27 cellular contexts compared by ENCODE assay signal in genomic region chr5:1878050-1878849, GRCh38. TPM values are rescaled to one million over a fixed set of nuclear protein-coding genes. Genes with fewer than 3 reads are reported as not detected.
A peak's percentile ranks its signal among the peaks of the same experiment; 100 is the strongest.
DNase-seq lines count a peak whose midpoint lies in the region; ATAC-seq, FAIRE-seq and TF ChIP-seq lines count a peak whose summit lies in the region.
"Had no signal": no experiment of that assay in that cellular context is flagged by ENCODE, and none has a peak within 500 bp of the region (broad histone marks: within the 10 kb centered on the region; RNA-seq: fewer than 3 reads in every experiment).

No MANE protein-coding gene starts in this region.

- peak overlapping the region; percentile 15 for H2BK15ac ChIP-seq in neuronal stem cell (ENCODE audit: low read length)

- H3K23ac ChIP-seq in neuronal stem cell (ENCODE audit: low read depth, low read length, poor library complexity) = peak overlapping the region; percentile 11

- no peak overlapping the region for H4K91ac ChIP-seq in neuronal stem cell (ENCODE audit: low read depth, low read length, poor library complexity)

- H3K4ac ChIP-seq in neuronal stem cell (ENCODE audit: low read length) = no peak overlapping the region

- no peak for FAIRE-seq in endothelial cell of umbilical vein (lab: Jason Lieb, UNC)
- FAIRE-seq: A549, D721Med, GM19239, RCC 7860 had no signal

- no TSS peak for BruUV-seq in endothelial cell of umbilical vein (replicated peaks; lab: Mats Ljungman, UMichigan)

- no peak overlapping the region for H2AFZ ChIP-seq in endothelial cell of umbilical vein (ENCODE audit: low read depth, low read length)
- no peak overlapping the region for H2AFZ ChIP-seq in neuronal stem cell (ENCODE audit: low read length)

- H3K36me3 ChIP-seq in heart right ventricle (peaks cover 0 to 7% (median 0%) of the 10 kb centered on the region in 9 donors), HUES64 (ENCODE audit: insufficient read depth, low read length) (no peaks in the 10 kb centered on the region), endothelial cell of umbilical vein (ENCODE audit: control insufficient read depth in 2 of 2, extremely low read depth in 1 of 2, insufficient read depth in 2 of 2, low read length in 2 of 2) (no peaks in the 10 kb centered on the region), neuronal stem cell (replicated peaks in 1 of 2; ENCODE audit: control insufficient read depth in 2 of 2, insufficient read depth in 2 of 2, low read length in 2 of 2) (peaks cover 0 to 10% of the 10 kb centered on the region in 2 donors)

- H2AK5ac ChIP-seq in neuronal stem cell (ENCODE audit: low read depth, low read length) = no peak overlapping the region

- ATAC-seq in Right ventricle myocardium superior (ENCODE audit: poor library complexity) = no peak
- ATAC-seq in heart right ventricle = no peak
- ATAC-seq: A549, SK-N-SH treated with all-trans-retinoic acid at 6 μM for 48 hours had no signal

- CTCF ChIA-PET in endothelial cell of umbilical vein (lab: Charles Lee) = no interaction called here

- TF ChIP-seq CTCF in heart right ventricle (IDR thresholded peaks at IDR 0.05) (no peak), endothelial cell of umbilical vein (IDR thresholded peaks at IDR 0.05; ENCODE audit: extremely low read depth in 1 of 2, insufficient read depth in 1 of 2, low read depth in 1 of 2, low read length in 2 of 2) (no peak)

- 23 to 55% methylated on average over 74 to 79 of the region's 79 CpGs for WGBS in heart right ventricle, 2 donors
- WGBS in HUES64 = 2% methylated on average over 74 of the region's 79 CpGs
- no CpG with 5 or more reads among the region's 79 CpGs for WGBS in neuronal stem cell (ENCODE audit: extremely low coverage in 2 of 2, insufficient read length in 2 of 2, insufficient replicate concordance in 1 of 2), 2 donors

- no peaks in the 10 kb centered on the region for H3K79me2 ChIP-seq in endothelial cell of umbilical vein (ENCODE audit: control insufficient read depth, insufficient read depth, low read length)

- no peaks in the 10 kb centered on the region for H4K20me1 ChIP-seq in endothelial cell of umbilical vein (replicated peaks; ENCODE audit: control insufficient read depth, extremely low read depth, insufficient read depth, low read length)

- no peak overlapping the region for H3K27ac ChIP-seq in heart right ventricle
- no peak overlapping the region for H3K27ac ChIP-seq in HUES64 (ENCODE audit: low read depth, low read length)
- H3K27ac ChIP-seq in endothelial cell of umbilical vein (ENCODE audit: insufficient read depth, low read depth, low read length) = no peak overlapping the region
- no peak overlapping the region for H3K27ac ChIP-seq in neuronal stem cell (replicated peaks; ENCODE audit: low read length)
- H3K27ac ChIP-seq: A549 had no signal

- no peak for TF ChIP-seq POLR2A in endothelial cell of umbilical vein (IDR thresholded peaks at IDR 0.05; ENCODE audit: low read depth, low read length)

- H3K27me3 ChIP-seq in heart right ventricle = peaks cover 25 to 98% (median 96%) of the 10 kb centered on the region in 7 donors
- peaks cover 100% of the 10 kb centered on the region for H3K27me3 ChIP-seq in HUES64 (ENCODE audit: insufficient read depth, low read length)
- H3K27me3 ChIP-seq in endothelial cell of umbilical vein (ENCODE audit: control insufficient read depth in 2 of 2, insufficient read depth in 2 of 2, low read length in 2 of 2) = peaks cover 73 to 90% of the 10 kb centered on the region in 2 experiments
- H3K27me3 ChIP-seq in neuronal stem cell (ENCODE audit: control insufficient read depth in 3 of 3, insufficient read depth in 3 of 3, low read depth in 1 of 3, low read length in 3 of 3) = peaks cover 81 to 99% (median 94%) of the 10 kb centered on the region in 3 experiments

- intact Hi-C loops in Right ventricle myocardium superior (cut with DNase I) = no loop called here
- intact Hi-C loops in heart right ventricle (cut with DNase I) = no loop called here
- intact Hi-C loops in endothelial cell of umbilical vein (cut with micrococcal nuclease) = no loop called here
- intact Hi-C loops in head of caudate nucleus (cut with DNase I) = no loop called here

- peak overlapping the region; percentile 22 for H2BK12ac ChIP-seq in neuronal stem cell (ENCODE audit: low read length)

- H2BK120ac ChIP-seq in neuronal stem cell (ENCODE audit: low read depth, low read length) = no peak overlapping the region

- peak overlapping the region; percentile 76 for H3K18ac ChIP-seq in neuronal stem cell (ENCODE audit: low read length)

- H3K4me1 ChIP-seq in heart right ventricle = peaks cover 0 to 28% (median 18%) of the 10 kb centered on the region in 9 donors
- H3K4me1 ChIP-seq in HUES64 (ENCODE audit: insufficient read depth, low read length) = peaks cover 21% of the 10 kb centered on the region
- H3K4me1 ChIP-seq in endothelial cell of umbilical vein (ENCODE audit: control insufficient read depth, extremely low read depth, insufficient read depth, low read length) = no peaks in the 10 kb centered on the region
- peaks cover 12 to 22% of the 10 kb centered on the region in 2 donors for H3K4me1 ChIP-seq in neuronal stem cell (ENCODE audit: control insufficient read depth in 2 of 2, insufficient read depth in 1 of 2, low read depth in 1 of 2, low read length in 2 of 2)

- H3K9ac ChIP-seq in HUES64 (ENCODE audit: low read depth, low read length) = no peak overlapping the region
- H3K9ac ChIP-seq in endothelial cell of umbilical vein (replicated peaks; ENCODE audit: extremely low read depth, insufficient read depth, low read length) = no peak overlapping the region
- H3K9ac ChIP-seq in neuronal stem cell (ENCODE audit: low read depth, low read length, poor library complexity) = peak overlapping the region; percentile 12

- POLR2A ChIA-PET in endothelial cell of umbilical vein (lab: Charles Lee) = no interaction called here

- in situ Hi-C loops in G401 (cut with HindIII; ENCODE audit: low sequenced_read_pairs) = no loop called here

- no peaks in the 10 kb centered on the region for H3K9me1 ChIP-seq in endothelial cell of umbilical vein (replicated peaks; ENCODE audit: control insufficient read depth, extremely low read depth, insufficient read depth, low read length)

- H3K9me3 ChIP-seq in heart right ventricle (no peaks in the 10 kb centered on the region), HUES64 (ENCODE audit: insufficient read depth, low read depth, low read length) (no peaks in the 10 kb centered on the region), endothelial cell of umbilical vein (replicated peaks; ENCODE audit: control insufficient read depth, insufficient read depth, low read length) (no peaks in the 10 kb centered on the region), neuronal stem cell (replicated peaks in 1 of 2; ENCODE audit: control insufficient read depth in 2 of 2, insufficient read depth in 1 of 2, low read depth in 1 of 2, low read length in 2 of 2) (peaks cover 2 to 12% of the 10 kb centered on the region in 2 donors)
- H3K9me3 ChIP-seq: A549 had no signal

- H3K79me1 ChIP-seq in neuronal stem cell (ENCODE audit: low read depth, low read length) = no peaks in the 10 kb centered on the region

- H3K14ac ChIP-seq in neuronal stem cell (ENCODE audit: low read length) = peak overlapping the region; percentile 21

- no peak overlapping the region for H2BK5ac ChIP-seq in neuronal stem cell (ENCODE audit: low read length)

- dilution Hi-C loops in endothelial cell of umbilical vein (cut with MboI; ENCODE audit: extremely low pct_ligation_motif_present, low sequenced_read_pairs) = no loop called here

- DNase-seq in Right ventricle myocardium superior = peak; percentile 30
- DNase-seq in heart right ventricle = no peak
- DNase-seq in endothelial cell of umbilical vein (ENCODE audit: low read depth, low spot score) = no peak
- DNase-seq in neuronal stem cell (ENCODE audit: low spot score) = no peak
- DNase-seq in Ammon's horn (ENCODE audit: low spot score) = no peak
- no peak for DNase-seq in G401 (ENCODE audit: low spot score)
- DNase-seq in head of caudate nucleus = no peak
- DNase-seq: C1 segment of cervical spinal cord; CD8-positive, alpha-beta memory T cell; DMS79 treated with DMSO at 0.1 percent for 48 hours; GDM1; GOT3; KG1; NCI-H1105 treated with DMSO at 0.1 percent for 48 hours; NCI-H1694 treated with DMSO at 0.1 percent for 48 hours; NCI-H2107; NCI-H2227 treated with DMSO at 0.1 percent for 48 hours; NCI-H510A treated with DMSO at 0.1 percent for 48 hours; NCI-H774; SIG-M5 had no signal

- no peak overlapping the region for H4K8ac ChIP-seq in neuronal stem cell (ENCODE audit: low read depth, low read length)

- H3K4me2 ChIP-seq in endothelial cell of umbilical vein (ENCODE audit: insufficient read depth, low read length) = no peak overlapping the region
- no peak overlapping the region for H3K4me2 ChIP-seq in neuronal stem cell (ENCODE audit: insufficient read depth, low read length, poor library complexity, severe bottlenecking)
- H3K4me2 ChIP-seq: A549 had no signal

- no peak overlapping the region for H3K4me3 ChIP-seq in heart right ventricle
- 0 out of 2 replicates have a peak overlapping the region, but pooled peaks have one; percentile 4 for H3K4me3 ChIP-seq in HUES64 (ENCODE audit: low read length)
- no peak overlapping the region for H3K4me3 ChIP-seq in endothelial cell of umbilical vein (replicated peaks in 1 of 3; ENCODE audit: insufficient read depth in 1 of 3, low read depth in 1 of 3, low read length in 3 of 3)
- no peak overlapping the region for H3K4me3 ChIP-seq in neuronal stem cell (ENCODE audit: low read length in 2 of 2)
- H3K4me3 ChIP-seq: A549 had no signal

TF ChIP-seq in endothelial cell of umbilical vein, 7 proteins besides CTCF, POLR2A, EP300 and RAD21 (continues in another document):
- no peak for TF ChIP-seq MAX (IDR thresholded peaks at IDR 0.05; ENCODE audit: insufficient read depth, insufficient read length)

RNA-seq across cellular contexts. Expression of gene IRX4, which starts 4.5 kb away (rescaled TPM):
- total RNA-seq in Right ventricle myocardium superior (15.8 TPM), heart right ventricle (10 to 100 TPM in 8 of 10 donors, 1 to 10 TPM in 2; 9.7 to 19.1 (median 11.7) TPM), endothelial cell of umbilical vein (not detected in 2 replicates)
- polyA plus RNA-seq in heart right ventricle (10 to 100 TPM in 1 of 2 donors, 1 to 10 TPM in 1; 6.1 to 10.2 TPM), endothelial cell of umbilical vein (not detected in 2 replicates)
- 0.75 TPM for polyA plus RNA-seq in HUES64 (2013, experiment 1 of 2)
- 0.32 TPM for polyA plus RNA-seq in HUES64 (2013, experiment 2 of 2)
- not detected in 2 replicates for polyA plus RNA-seq in endothelial cell of umbilical vein (2011; cell fraction: cytosol; rRNA removed)
- not detected in 2 replicates for polyA plus RNA-seq in endothelial cell of umbilical vein (2011; cell fraction: nucleus; rRNA removed)
- not detected in 2 replicates for polyA plus RNA-seq in endothelial cell of umbilical vein (2012)
- polyA minus RNA-seq in endothelial cell of umbilical vein = not detected in 2 replicates
- polyA minus RNA-seq in endothelial cell of umbilical vein (2011; cell fraction: cytosol; rRNA and poly(A)+ RNA removed) = not detected
- polyA minus RNA-seq in endothelial cell of umbilical vein (2011; cell fraction: nucleus; rRNA and poly(A)+ RNA removed) = not detected in 2 replicates
- polyA plus RNA-seq in neuronal stem cell (2013, experiment 1 of 2) = not detected
- polyA plus RNA-seq in neuronal stem cell (2013, experiment 2 of 2) = 0.01 TPM
- total RNA-seq in G401 (2014; rRNA removed; shearing (Covaris generic)) = not detected in 2 replicates
- total RNA-seq: CD8-positive, alpha-beta memory T cell; OCI-LY7 had no signal
- polyA plus RNA-seq: CD8-positive, alpha-beta memory T cell had no signal

Comparison
In these comparisons a context has a peak if more than half of its experiments do, and no peak if none do; other contexts are left out.
1. RNA of gene IRX4, which starts 4.5 kb away (total RNA-seq): 15.8 TPM in Right ventricle myocardium superior (single experiment) and 9.7 to 19.1 TPM in heart right ventricle; not detected in endothelial cell of umbilical vein and not detected in G401; every median in the first group is over 10 times any median in the second.